1 cellular context compared by ENCODE assay signal in genomic region chr16:11345040-11345862, GRCh38.
TF ChIP-seq lines count a peak whose summit lies in the region.

Gene RMI2, plus strand, starts transcription at chr16:11345459. Its CDS starts 13 bp downstream, at chr16:11345472.

TF ChIP-seq in K562, 482 proteins besides CTCF, POLR2A, EP300 and RAD21 (continued from another document and continues in another):
- TF ChIP-seq ZNF639 (CRISPR knock-in tag; conservative IDR thresholded peaks at IDR 0.05 in 1 of 2, IDR thresholded peaks at IDR 0.05 in 1 of 2) (0 out of 4 replicates have a peak, but pooled peaks of 1 of the 2 experiments have one; percentile 39), ZBTB9 (CRISPR knock-in tag; IDR thresholded peaks at IDR 0.05) (peak; percentile 62; the same call in 1 of the 2 replicates), ZNF121 (CRISPR knock-in tag; conservative IDR thresholded peaks at IDR 0.05) (no peak), TBP (optimal IDR thresholded peaks at IDR 0.05; ENCODE audit: low read depth, low read length) (peak; percentile 80), FOXK2 (conservative IDR thresholded peaks at IDR 0.05 in 1 of 2, IDR thresholded peaks at IDR 0.05 in 1 of 2; ENCODE audit: low read depth in 2 of 2) (peak; percentile 87 to 90), MXI1 (IDR thresholded peaks at IDR 0.05; ENCODE audit: low read depth, low read length) (no peak), TSC22D4 (tag; IDR thresholded peaks at IDR 0.05) (no peak), CREM (IDR thresholded peaks at IDR 0.05; ENCODE audit: low read depth) (peak; percentile 64), SNIP1 (IDR thresholded peaks at IDR 0.05; ENCODE audit: low read depth) (no peak), BDP1 (IDR thresholded peaks at IDR 0.05; ENCODE audit: insufficient read depth, insufficient read length) (no peak), ZNF561 (CRISPR knock-in tag; conservative IDR thresholded peaks at IDR 0.05) (no peak), ZNF224 (CRISPR knock-in tag; IDR thresholded peaks at IDR 0.05) (no peak), LARP7 (IDR thresholded peaks at IDR 0.05) (no peak), SIN3B (IDR thresholded peaks at IDR 0.05; ENCODE audit: low read depth) (peak; percentile 85), ARID3A (IDR thresholded peaks at IDR 0.05; ENCODE audit: borderline replicate concordance, low read depth, low read length) (no peak), ZBTB2 (IDR thresholded peaks at IDR 0.05) (peak; percentile 93), NKRF (IDR thresholded peaks at IDR 0.05; ENCODE audit: borderline replicate concordance) (0 out of 2 replicates have a peak, but pooled peaks have one; percentile 42), GTF2A2 (tag; IDR thresholded peaks at IDR 0.05) (no peak), ZFX (CRISPR knock-in tag; IDR thresholded peaks at IDR 0.05) (peak; percentile 58), VEZF1 (CRISPR knock-in tag; IDR thresholded peaks at IDR 0.05) (peak; percentile 14), HBP1 (CRISPR knock-in tag; IDR thresholded peaks at IDR 0.05) (no peak), RBBP5 (IDR thresholded peaks at IDR 0.05; ENCODE audit: borderline replicate concordance, insufficient read depth, low read length, poor library complexity, severe bottlenecking) (peak; percentile 89), JUND (IDR thresholded peaks at IDR 0.05; ENCODE audit: borderline replicate concordance, low read depth, low read length) (peak; percentile 28; the same call in 1 of the 2 replicates), JUND (tag; IDR thresholded peaks at IDR 0.05; ENCODE audit: borderline replicate concordance, low read depth, low read length) (no peak), MEF2D (tag; conservative IDR thresholded peaks at IDR 0.05; ENCODE audit: low read depth) (no peak), CXXC5 (CRISPR knock-in tag; IDR thresholded peaks at IDR 0.05) (peak; percentile 90), CEBPB (tag; IDR thresholded peaks at IDR 0.05) (no peak), NBN (IDR thresholded peaks at IDR 0.05; ENCODE audit: low read depth) (peak; percentile 52; the same call in 1 of the 2 replicates), ETV1 (tag; conservative IDR thresholded peaks at IDR 0.05; ENCODE audit: low read depth) (no peak), DPF2 (IDR thresholded peaks at IDR 0.05) (peak; percentile 44), CCNT2 (IDR thresholded peaks at IDR 0.05; ENCODE audit: borderline replicate concordance, extremely low read depth, insufficient read length, low read depth, low read length) (peak; percentile 30)
- TF ChIP-seq, protein P1, sequence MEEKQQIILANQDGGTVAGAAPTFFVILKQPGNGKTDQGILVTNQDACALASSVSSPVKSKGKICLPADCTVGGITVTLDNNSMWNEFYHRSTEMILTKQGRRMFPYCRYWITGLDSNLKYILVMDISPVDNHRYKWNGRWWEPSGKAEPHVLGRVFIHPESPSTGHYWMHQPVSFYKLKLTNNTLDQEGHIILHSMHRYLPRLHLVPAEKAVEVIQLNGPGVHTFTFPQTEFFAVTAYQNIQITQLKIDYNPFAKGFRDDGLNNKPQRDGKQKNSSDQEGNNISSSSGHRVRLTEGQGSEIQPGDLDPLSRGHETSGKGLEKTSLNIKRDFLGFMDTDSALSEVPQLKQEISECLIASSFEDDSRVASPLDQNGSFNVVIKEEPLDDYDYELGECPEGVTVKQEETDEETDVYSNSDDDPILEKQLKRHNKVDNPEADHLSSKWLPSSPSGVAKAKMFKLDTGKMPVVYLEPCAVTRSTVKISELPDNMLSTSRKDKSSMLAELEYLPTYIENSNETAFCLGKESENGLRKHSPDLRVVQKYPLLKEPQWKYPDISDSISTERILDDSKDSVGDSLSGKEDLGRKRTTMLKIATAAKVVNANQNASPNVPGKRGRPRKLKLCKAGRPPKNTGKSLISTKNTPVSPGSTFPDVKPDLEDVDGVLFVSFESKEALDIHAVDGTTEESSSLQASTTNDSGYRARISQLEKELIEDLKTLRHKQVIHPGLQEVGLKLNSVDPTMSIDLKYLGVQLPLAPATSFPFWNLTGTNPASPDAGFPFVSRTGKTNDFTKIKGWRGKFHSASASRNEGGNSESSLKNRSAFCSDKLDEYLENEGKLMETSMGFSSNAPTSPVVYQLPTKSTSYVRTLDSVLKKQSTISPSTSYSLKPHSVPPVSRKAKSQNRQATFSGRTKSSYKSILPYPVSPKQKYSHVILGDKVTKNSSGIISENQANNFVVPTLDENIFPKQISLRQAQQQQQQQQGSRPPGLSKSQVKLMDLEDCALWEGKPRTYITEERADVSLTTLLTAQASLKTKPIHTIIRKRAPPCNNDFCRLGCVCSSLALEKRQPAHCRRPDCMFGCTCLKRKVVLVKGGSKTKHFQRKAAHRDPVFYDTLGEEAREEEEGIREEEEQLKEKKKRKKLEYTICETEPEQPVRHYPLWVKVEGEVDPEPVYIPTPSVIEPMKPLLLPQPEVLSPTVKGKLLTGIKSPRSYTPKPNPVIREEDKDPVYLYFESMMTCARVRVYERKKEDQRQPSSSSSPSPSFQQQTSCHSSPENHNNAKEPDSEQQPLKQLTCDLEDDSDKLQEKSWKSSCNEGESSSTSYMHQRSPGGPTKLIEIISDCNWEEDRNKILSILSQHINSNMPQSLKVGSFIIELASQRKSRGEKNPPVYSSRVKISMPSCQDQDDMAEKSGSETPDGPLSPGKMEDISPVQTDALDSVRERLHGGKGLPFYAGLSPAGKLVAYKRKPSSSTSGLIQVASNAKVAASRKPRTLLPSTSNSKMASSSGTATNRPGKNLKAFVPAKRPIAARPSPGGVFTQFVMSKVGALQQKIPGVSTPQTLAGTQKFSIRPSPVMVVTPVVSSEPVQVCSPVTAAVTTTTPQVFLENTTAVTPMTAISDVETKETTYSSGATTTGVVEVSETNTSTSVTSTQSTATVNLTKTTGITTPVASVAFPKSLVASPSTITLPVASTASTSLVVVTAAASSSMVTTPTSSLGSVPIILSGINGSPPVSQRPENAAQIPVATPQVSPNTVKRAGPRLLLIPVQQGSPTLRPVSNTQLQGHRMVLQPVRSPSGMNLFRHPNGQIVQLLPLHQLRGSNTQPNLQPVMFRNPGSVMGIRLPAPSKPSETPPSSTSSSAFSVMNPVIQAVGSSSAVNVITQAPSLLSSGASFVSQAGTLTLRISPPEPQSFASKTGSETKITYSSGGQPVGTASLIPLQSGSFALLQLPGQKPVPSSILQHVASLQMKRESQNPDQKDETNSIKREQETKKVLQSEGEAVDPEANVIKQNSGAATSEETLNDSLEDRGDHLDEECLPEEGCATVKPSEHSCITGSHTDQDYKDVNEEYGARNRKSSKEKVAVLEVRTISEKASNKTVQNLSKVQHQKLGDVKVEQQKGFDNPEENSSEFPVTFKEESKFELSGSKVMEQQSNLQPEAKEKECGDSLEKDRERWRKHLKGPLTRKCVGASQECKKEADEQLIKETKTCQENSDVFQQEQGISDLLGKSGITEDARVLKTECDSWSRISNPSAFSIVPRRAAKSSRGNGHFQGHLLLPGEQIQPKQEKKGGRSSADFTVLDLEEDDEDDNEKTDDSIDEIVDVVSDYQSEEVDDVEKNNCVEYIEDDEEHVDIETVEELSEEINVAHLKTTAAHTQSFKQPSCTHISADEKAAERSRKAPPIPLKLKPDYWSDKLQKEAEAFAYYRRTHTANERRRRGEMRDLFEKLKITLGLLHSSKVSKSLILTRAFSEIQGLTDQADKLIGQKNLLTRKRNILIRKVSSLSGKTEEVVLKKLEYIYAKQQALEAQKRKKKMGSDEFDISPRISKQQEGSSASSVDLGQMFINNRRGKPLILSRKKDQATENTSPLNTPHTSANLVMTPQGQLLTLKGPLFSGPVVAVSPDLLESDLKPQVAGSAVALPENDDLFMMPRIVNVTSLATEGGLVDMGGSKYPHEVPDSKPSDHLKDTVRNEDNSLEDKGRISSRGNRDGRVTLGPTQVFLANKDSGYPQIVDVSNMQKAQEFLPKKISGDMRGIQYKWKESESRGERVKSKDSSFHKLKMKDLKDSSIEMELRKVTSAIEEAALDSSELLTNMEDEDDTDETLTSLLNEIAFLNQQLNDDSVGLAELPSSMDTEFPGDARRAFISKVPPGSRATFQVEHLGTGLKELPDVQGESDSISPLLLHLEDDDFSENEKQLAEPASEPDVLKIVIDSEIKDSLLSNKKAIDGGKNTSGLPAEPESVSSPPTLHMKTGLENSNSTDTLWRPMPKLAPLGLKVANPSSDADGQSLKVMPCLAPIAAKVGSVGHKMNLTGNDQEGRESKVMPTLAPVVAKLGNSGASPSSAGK (IDR thresholded peaks at IDR 0.05): peak; percentile 78
- TF ChIP-seq, protein P2, sequence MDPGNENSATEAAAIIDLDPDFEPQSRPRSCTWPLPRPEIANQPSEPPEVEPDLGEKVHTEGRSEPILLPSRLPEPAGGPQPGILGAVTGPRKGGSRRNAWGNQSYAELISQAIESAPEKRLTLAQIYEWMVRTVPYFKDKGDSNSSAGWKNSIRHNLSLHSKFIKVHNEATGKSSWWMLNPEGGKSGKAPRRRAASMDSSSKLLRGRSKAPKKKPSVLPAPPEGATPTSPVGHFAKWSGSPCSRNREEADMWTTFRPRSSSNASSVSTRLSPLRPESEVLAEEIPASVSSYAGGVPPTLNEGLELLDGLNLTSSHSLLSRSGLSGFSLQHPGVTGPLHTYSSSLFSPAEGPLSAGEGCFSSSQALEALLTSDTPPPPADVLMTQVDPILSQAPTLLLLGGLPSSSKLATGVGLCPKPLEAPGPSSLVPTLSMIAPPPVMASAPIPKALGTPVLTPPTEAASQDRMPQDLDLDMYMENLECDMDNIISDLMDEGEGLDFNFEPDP (CRISPR knock-in tag; IDR thresholded peaks at IDR 0.05): no peak
